Comparison of ENCODE assay signal across 12 cellular contexts in the genomic region with DNA sequence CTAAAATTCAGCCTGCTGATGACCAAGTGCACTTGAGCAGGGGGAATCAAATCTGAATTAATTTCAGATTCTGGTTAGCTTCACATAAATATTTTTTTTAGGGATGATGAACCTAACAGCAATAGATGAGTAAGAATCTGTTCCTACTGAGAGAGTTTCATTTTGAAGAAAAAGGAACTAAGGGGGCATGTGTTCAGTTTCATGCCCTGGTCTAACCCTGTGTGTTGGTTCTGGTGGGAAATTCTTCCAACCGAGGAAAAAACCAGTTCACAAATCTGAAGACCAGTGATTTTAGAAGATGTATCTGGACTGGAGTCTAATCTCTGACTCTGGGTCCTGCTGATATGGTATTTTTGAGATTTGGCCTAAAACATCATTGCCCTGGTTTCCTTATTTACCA. TPM values are rescaled to one million over a fixed set of nuclear protein-coding genes. Genes with fewer than 3 reads are reported as not detected.
DNase-seq lines count a peak whose midpoint lies in the region; ATAC-seq and TF ChIP-seq lines count a peak whose summit lies in the region.
"Had no signal": no experiment of that assay in that cellular context is flagged by ENCODE, and none has a peak within 500 bp of the region (broad histone marks: within the 10 kb centered on the region; RNA-seq: fewer than 3 reads in every experiment).

No MANE protein-coding gene starts in this region.

- H4K91ac ChIP-seq in trophoblast cell (ENCODE audit: low read depth, low read length) = no peak overlapping the region

- H3K14ac ChIP-seq in trophoblast cell (ENCODE audit: low read length) = no peak overlapping the region

- H3K4me3 Mint-ChIP-seq in activated T-helper 1 cell treated with anti-CD3 and anti-CD28 coated beads, Interleukin-12 subunit alpha, Interleukin-12 subunit beta, Interleukin-2, Interleukin-4 antibody, amounts not matched to agents 30 ng/mL and 10 ng/mL and 1 ng/mL, durations not matched to agents 14 hours and 24 hours and 36 hours = peak overlapping the region; percentile 54
- no peak overlapping the region for H3K4me3 Mint-ChIP-seq in mesothelial cell of epicardium

- H3K27ac Mint-ChIP-seq in activated T-helper 1 cell treated with anti-CD3 and anti-CD28 coated beads, Interleukin-12 subunit alpha, Interleukin-12 subunit beta, Interleukin-2, Interleukin-4 antibody, amounts not matched to agents 30 ng/mL and 10 ng/mL and 1 ng/mL, durations not matched to agents 14 hours and 24 hours and 36 hours = peak overlapping the region; percentile 86
- H3K27ac Mint-ChIP-seq in mesothelial cell of epicardium = no peak overlapping the region

- H3K27me3 ChIP-seq in BLaER1 treated with 17β-estradiol and CSF1 and Interleukin-3, amounts not matched to agents 10 nM and 100 nM = no peaks in the 10 kb centered on the region
- H3K27me3 ChIP-seq in MM.1S (replicated peaks; ENCODE audit: insufficient read depth, low read length) (peaks cover 17% of the 10 kb centered on the region), trophoblast cell (ENCODE audit: insufficient read depth, low read length) (no peaks in the 10 kb centered on the region)

- H3K79me1 ChIP-seq in trophoblast cell (ENCODE audit: low read length) = no peaks in the 10 kb centered on the region

- DNase-seq in activated T-helper 1 cell treated with anti-CD3 and anti-CD28 coated beads, Interleukin-12 subunit alpha, Interleukin-12 subunit beta, Interleukin-2, Interleukin-4 antibody, amounts not matched to agents 30 ng/mL and 10 ng/mL and 1 ng/mL, durations not matched to agents 14 hours and 24 hours and 36 hours (ENCODE audit: low spot score) = no peak
- no peak for DNase-seq in mesothelial cell of epicardium (ENCODE audit: low spot score in 2 of 2, unreplicated experiment in 2 of 2)
- no peak for DNase-seq in MM.1S
- DNase-seq in trophoblast cell = no peak
- DNase-seq in GM03348 (ENCODE audit: low spot score) = no peak
- DNase-seq: activated CD4-positive, alpha-beta T cell treated with anti-CD3 and anti-CD28 coated beads for 48 hours had no signal

- H2BK5ac ChIP-seq in trophoblast cell (ENCODE audit: low read depth, low read length, poor library complexity) = no peak overlapping the region

- no peak overlapping the region for H2BK120ac ChIP-seq in trophoblast cell (ENCODE audit: insufficient read depth, low read length, poor library complexity)

- no peaks in the 10 kb centered on the region for H4K20me1 ChIP-seq in BLaER1 treated with 17β-estradiol and CSF1 and Interleukin-3, amounts not matched to agents 10 nM and 100 nM
- no peaks in the 10 kb centered on the region for H4K20me1 ChIP-seq in MM.1S (ENCODE audit: insufficient read depth, low read length)

- WGBS in trophoblast cell (ENCODE audit: extremely low coverage, insufficient coverage, insufficient read length) = no CpG with 5 or more reads among the region's 1 CpG

- H3K79me2 ChIP-seq in MM.1S (ENCODE audit: low read length) (no peaks in the 10 kb centered on the region), trophoblast cell (ENCODE audit: control insufficient read depth, insufficient read depth, low read length, poor library complexity) (no peaks in the 10 kb centered on the region)

- H3K36me3 ChIP-seq in BLaER1 treated with 17β-estradiol and CSF1 and Interleukin-3, amounts not matched to agents 10 nM and 100 nM = peaks cover 0 to 14% (median 0%) of the 10 kb centered on the region in 11 experiments; a peak in 4 of 22 replicates
- no peaks in the 10 kb centered on the region for H3K36me3 ChIP-seq in MM.1S (replicated peaks; ENCODE audit: insufficient read depth, low read length)
- no peaks in the 10 kb centered on the region for H3K36me3 ChIP-seq in trophoblast cell (ENCODE audit: control insufficient read depth in 1 of 2, insufficient read depth in 2 of 2, low read length in 2 of 2)

- peaks cover 95% of the 10 kb centered on the region for H3K4me1 Mint-ChIP-seq in activated T-helper 1 cell treated with anti-CD3 and anti-CD28 coated beads, Interleukin-12 subunit alpha, Interleukin-12 subunit beta, Interleukin-2, Interleukin-4 antibody, amounts not matched to agents 30 ng/mL and 10 ng/mL and 1 ng/mL, durations not matched to agents 14 hours and 24 hours and 36 hours (ENCODE audit: low read depth)
- H3K4me1 Mint-ChIP-seq in mesothelial cell of epicardium = peaks cover 3% of the 10 kb centered on the region

- no peak overlapping the region for H3K4me3 ChIP-seq in BLaER1 treated with 17β-estradiol and CSF1 and Interleukin-3, amounts not matched to agents 10 nM and 100 nM
- no peak overlapping the region for H3K4me3 ChIP-seq in MM.1S (ENCODE audit: low read length)
- H3K4me3 ChIP-seq in trophoblast cell (ENCODE audit: low read depth, low read length) = no peak overlapping the region

- H3K27ac ChIP-seq in BLaER1 treated with 17β-estradiol and CSF1 and Interleukin-3, amounts not matched to agents 10 nM and 100 nM = peak overlapping the region in 9 of 11 experiments; percentile 2 to 77 (median 52); a peak in 16 of 22 replicates
- H3K27ac ChIP-seq in MM.1S (ENCODE audit: low read length) (no peak overlapping the region), trophoblast cell (ENCODE audit: low read depth, low read length) (no peak overlapping the region)

- H2AFZ ChIP-seq in MM.1S (ENCODE audit: low read length) = no peak overlapping the region
- H2AFZ ChIP-seq in trophoblast cell (ENCODE audit: insufficient read depth, low read length, poor library complexity) = no peak overlapping the region

- peaks cover 20% of the 10 kb centered on the region for H3F3A ChIP-seq in MM.1S (ENCODE audit: insufficient read depth, low read length)

- H3K4ac ChIP-seq in trophoblast cell (ENCODE audit: low read depth, low read length) = no peak overlapping the region

- peaks cover 67% of the 10 kb centered on the region for H3K36me3 Mint-ChIP-seq in activated T-helper 1 cell treated with anti-CD3 and anti-CD28 coated beads, Interleukin-12 subunit alpha, Interleukin-12 subunit beta, Interleukin-2, Interleukin-4 antibody, amounts not matched to agents 30 ng/mL and 10 ng/mL and 1 ng/mL, durations not matched to agents 14 hours and 24 hours and 36 hours (ENCODE audit: low read depth)
- no peaks in the 10 kb centered on the region for H3K36me3 Mint-ChIP-seq in mesothelial cell of epicardium

- no peak overlapping the region for H3K18ac ChIP-seq in trophoblast cell (ENCODE audit: low read length)

- H3K9me3 Mint-ChIP-seq in activated T-helper 1 cell treated with anti-CD3 and anti-CD28 coated beads, Interleukin-12 subunit alpha, Interleukin-12 subunit beta, Interleukin-2, Interleukin-4 antibody, amounts not matched to agents 30 ng/mL and 10 ng/mL and 1 ng/mL, durations not matched to agents 14 hours and 24 hours and 36 hours = no peaks in the 10 kb centered on the region
- no peaks in the 10 kb centered on the region for H3K9me3 Mint-ChIP-seq in mesothelial cell of epicardium

- no peaks in the 10 kb centered on the region for H3K9me2 ChIP-seq in MM.1S (replicated peaks; ENCODE audit: insufficient read depth, low read length)

- peaks cover 67 to 84% (median 78%) of the 10 kb centered on the region in 10 experiments for H3K4me1 ChIP-seq in BLaER1 treated with 17β-estradiol and CSF1 and Interleukin-3, amounts not matched to agents 10 nM and 100 nM
- H3K4me1 ChIP-seq in MM.1S (ENCODE audit: low read length) (peaks cover 24% of the 10 kb centered on the region), trophoblast cell (ENCODE audit: control insufficient read depth in 1 of 2, insufficient read depth in 2 of 2, low read length in 2 of 2) (no peaks in the 10 kb centered on the region)

- ATAC-seq in GM18867 (IDR thresholded peaks at IDR 0.05; ENCODE audit: unreplicated experiment) (peak; percentile 37), HG03342 (IDR thresholded peaks at IDR 0.05; ENCODE audit: unreplicated experiment) (peak; percentile 55)

- H3K27me3 Mint-ChIP-seq in activated T-helper 1 cell treated with anti-CD3 and anti-CD28 coated beads, Interleukin-12 subunit alpha, Interleukin-12 subunit beta, Interleukin-2, Interleukin-4 antibody, amounts not matched to agents 30 ng/mL and 10 ng/mL and 1 ng/mL, durations not matched to agents 14 hours and 24 hours and 36 hours (ENCODE audit: insufficient read depth) = no peaks in the 10 kb centered on the region
- H3K27me3 Mint-ChIP-seq in mesothelial cell of epicardium (ENCODE audit: low read depth) = no peaks in the 10 kb centered on the region

- H3K4me2 ChIP-seq in BLaER1 treated with 17β-estradiol and CSF1 and Interleukin-3, amounts not matched to agents 10 nM and 100 nM = peak overlapping the region; percentile 9 to 88 (median 66); a peak in 19 of 22 replicates
- H3K4me2 ChIP-seq in MM.1S (ENCODE audit: low read depth, low read length) (no peak overlapping the region), trophoblast cell (ENCODE audit: low read length) (no peak overlapping the region)

- H3K9me3 ChIP-seq in BLaER1 treated with 17β-estradiol and CSF1 and Interleukin-3, amounts not matched to agents 10 nM and 100 nM (replicated peaks in 1 of 11) = no peaks in the 10 kb centered on the region; a peak in 1 of 22 replicates
- H3K9me3 ChIP-seq in MM.1S (replicated peaks; ENCODE audit: insufficient read depth, low read length) = no peaks in the 10 kb centered on the region
- H3K9me3 ChIP-seq in trophoblast cell (ENCODE audit: insufficient read depth, low read depth, low read length) = no peaks in the 10 kb centered on the region

- intact Hi-C loops in activated T-helper 1 cell treated with anti-CD3 and anti-CD28 coated beads, Interleukin-12 subunit alpha, Interleukin-12 subunit beta, Interleukin-2, Interleukin-4 antibody, amounts not matched to agents 30 ng/mL and 10 ng/mL and 1 ng/mL, durations not matched to agents 14 hours and 24 hours and 36 hours (cut with micrococcal nuclease) = loop anchor here (5.0 kb wide), 3 partner anchors 195 to 1520 kb away; a partner anchor contains a TSS

- peak overlapping the region in 2 of 11 experiments; percentile 10 to 51; a peak in 4 of 22 replicates for H3K9ac ChIP-seq in BLaER1 treated with 17β-estradiol and CSF1 and Interleukin-3, amounts not matched to agents 10 nM and 100 nM
- no peak overlapping the region for H3K9ac ChIP-seq in MM.1S (ENCODE audit: low read length)
- H3K9ac ChIP-seq in trophoblast cell (ENCODE audit: low read length) = no peak overlapping the region

- no peak overlapping the region for H4K8ac ChIP-seq in trophoblast cell (ENCODE audit: low read depth, low read length)

- H2AK5ac ChIP-seq in trophoblast cell (ENCODE audit: low read length) = no peak overlapping the region

- H2BK12ac ChIP-seq in trophoblast cell (ENCODE audit: low read length) = no peak overlapping the region

- TF ChIP-seq CTCF in mesothelial cell of epicardium (IDR thresholded peaks at IDR 0.05; ENCODE audit: unreplicated experiment) (no peak), MM.1S (IDR thresholded peaks at IDR 0.05; ENCODE audit: low read length) (no peak)

- no peak overlapping the region for H4K12ac ChIP-seq in trophoblast cell (ENCODE audit: low read depth, low read length)

- no peak overlapping the region for H3K23ac ChIP-seq in trophoblast cell (ENCODE audit: low read length)

RNA-seq across cellular contexts. Expression of a gene that starts 13.7 kb away (rescaled TPM):
- 115 and 117 TPM in 2 replicates for total RNA-seq in activated T-helper 1 cell treated with anti-CD3 and anti-CD28 coated beads, Interleukin-12 subunit alpha, Interleukin-12 subunit beta, Interleukin-2, Interleukin-4 antibody, amounts not matched to agents 30 ng/mL and 10 ng/mL and 1 ng/mL, durations not matched to agents 14 hours and 24 hours and 36 hours
- 1.4 to 2.5 TPM (median 2.4 TPM) in 3 replicates for total RNA-seq in mesothelial cell of epicardium
- polyA plus RNA-seq in trophoblast cell (2013) = 1.1 and 1.2 TPM in 2 replicates
- total RNA-seq: bronchial epithelial cell, MCF 10A had no signal

RNA-seq across cellular contexts. Expression of a gene that starts 36.1 kb away (rescaled TPM):
- total RNA-seq in activated T-helper 1 cell treated with anti-CD3 and anti-CD28 coated beads, Interleukin-12 subunit alpha, Interleukin-12 subunit beta, Interleukin-2, Interleukin-4 antibody, amounts not matched to agents 30 ng/mL and 10 ng/mL and 1 ng/mL, durations not matched to agents 14 hours and 24 hours and 36 hours = not detected in 2 replicates
- total RNA-seq in mesothelial cell of epicardium = 1.3 to 2.4 TPM (median 1.9 TPM) in 3 replicates
- 0.03 and 0.04 TPM in 2 replicates for polyA plus RNA-seq in trophoblast cell (2013)
- total RNA-seq: bronchial epithelial cell, fibroblast of lung, MCF 10A had no signal
- polyA plus RNA-seq: fibroblast of lung had no signal

Comparison
In these comparisons a context has a peak if more than half of its experiments do, and no peak if none do; other contexts are left out.
1. H3K27ac ChIP-seq: peak in BLaER1 treated with 17β-estradiol and CSF1 and Interleukin-3, amounts not matched to agents 10 nM and 100 nM (9 of 11); none in MM.1S (single experiment) and trophoblast cell (single experiment).
2. H3K4me2 ChIP-seq: peak in BLaER1 treated with 17β-estradiol and CSF1 and Interleukin-3, amounts not matched to agents 10 nM and 100 nM (11 of 11); none in MM.1S (single experiment) and trophoblast cell (single experiment).
3. RNA of a gene that starts 13.7 kb away (total RNA-seq): 115 to 117 TPM in activated T-helper 1 cell treated with anti-CD3 and anti-CD28 coated beads, Interleukin-12 subunit alpha, Interleukin-12 subunit beta, Interleukin-2, Interleukin-4 antibody, amounts not matched to agents 30 ng/mL and 10 ng/mL and 1 ng/mL, durations not matched to agents 14 hours and 24 hours and 36 hours; 1.4 to 2.5 TPM in mesothelial cell of epicardium; every median in the first group is over 10 times any median in the second.